2 cellular contexts compared by ENCODE assay signal in the genomic region with DNA sequence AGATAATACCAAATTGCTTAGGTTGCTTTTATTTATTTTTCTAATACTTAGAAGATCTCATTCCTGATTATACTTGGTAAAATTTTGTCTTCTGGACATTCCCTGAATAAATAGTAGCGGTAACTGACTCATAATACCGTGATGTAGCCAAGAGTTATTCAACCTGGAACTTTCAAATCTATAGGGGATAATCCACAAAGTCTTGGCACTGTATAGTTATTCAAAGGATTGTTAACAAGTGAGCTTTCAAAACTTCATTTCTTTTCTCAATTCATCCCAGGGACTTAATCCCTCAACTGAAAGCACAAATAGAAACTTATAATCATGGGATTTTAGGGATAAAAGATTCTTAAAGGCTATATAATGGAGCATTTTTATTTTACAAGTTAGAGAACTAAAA.
TF ChIP-seq lines count a peak whose summit lies in the region.

No MANE protein-coding gene starts in this region.

TF ChIP-seq in A549, 52 proteins besides CTCF, POLR2A, EP300 and RAD21:
- TF ChIP-seq SREBF2 (IDR thresholded peaks at IDR 0.05) (no peak), RARB (CRISPR knock-in tag; IDR thresholded peaks at IDR 0.05) (no peak), MAFK (IDR thresholded peaks at IDR 0.05; ENCODE audit: partially characterized antibody) (peak; percentile 6)

TF ChIP-seq in IMR-90, 13 proteins besides CTCF, POLR2A, EP300 and RAD21:
- TF ChIP-seq MAFK (IDR thresholded peaks at IDR 0.05; ENCODE audit: low read depth, low read length), result peak; percentile 47; the same call in 1 of the 2 replicates
- TF ChIP-seq RCOR1 (IDR thresholded peaks at IDR 0.05; ENCODE audit: insufficient replicate concordance, low read length), result no peak
- no peak for TF ChIP-seq CEBPB (IDR thresholded peaks at IDR 0.05; ENCODE audit: low read depth, low read length)
- TF ChIP-seq NFE2L2 (IDR thresholded peaks at IDR 0.05; ENCODE audit: low read depth, low read length), result no peak
- TF ChIP-seq FOS (IDR thresholded peaks at IDR 0.05; ENCODE audit: low read depth, low read length), result no peak
- no peak for TF ChIP-seq BHLHE40 (IDR thresholded peaks at IDR 0.05; ENCODE audit: low read depth, low read length)
- TF ChIP-seq MAZ (IDR thresholded peaks at IDR 0.05; ENCODE audit: borderline replicate concordance, low read depth, low read length), result no peak
- no peak for TF ChIP-seq CHD1 (IDR thresholded peaks at IDR 0.05; ENCODE audit: low read depth, low read length)
